ENCODE assay signal across 11 cellular contexts in genomic region chr2:25377822-25378421, GRCh38. TPM values are rescaled to one million over a fixed set of nuclear protein-coding genes. Genes with fewer than 3 reads are reported as not detected.
DNase-seq lines count a peak whose midpoint lies in the region; ATAC-seq and TF ChIP-seq lines count a peak whose summit lies in the region.
"Had no signal": no experiment of that assay in that cellular context is flagged by ENCODE, and none has a peak within 500 bp of the region (broad histone marks: within the 10 kb centered on the region; RNA-seq: fewer than 3 reads in every experiment).

No MANE protein-coding gene starts in this region.

- ATAC-seq in foreskin keratinocyte (no peak), GM19328 (IDR thresholded peaks at IDR 0.05; ENCODE audit: unreplicated experiment) (no peak)
- no peak for ATAC-seq in stimulated activated naive B cell treated with anti-CD40 and anti-IgM and Interleukin-4, amounts not matched to agents 10 μg/mL and 1 μg/mL and 100 μg/mL, for 72 hours (replicated peaks)

- intact Hi-C loops in activated CD4-positive, alpha-beta T cell treated with anti-CD3 and anti-CD28 coated beads, Interleukin-2, amount 10 ng/mL, durations not matched to agents 24 days and 14 days (cut with micrococcal nuclease), result loop anchor here (1.0 to 2.0 kb wide), 6 partner anchors 16 to 183 kb away; no protein-coding TSS in a partner anchor

- H3K4me1 ChIP-seq in foreskin keratinocyte, result peaks cover 20% of the 10 kb centered on the region

- TF ChIP-seq CTCF in WERI-Rb-1 (IDR thresholded peaks at IDR 0.05; ENCODE audit: low read depth, low read length), result no peak
- TF ChIP-seq CTCF in foreskin keratinocyte (conservative IDR thresholded peaks at IDR 0.05), result no peak

- no peaks in the 10 kb centered on the region for H3K9me3 ChIP-seq in WERI-Rb-1 (ENCODE audit: severe bottlenecking)
- H3K9me3 ChIP-seq: pancreas, upper lobe of left lung had no signal

- peak overlapping the region; percentile 76 for H3K4me3 Mint-ChIP-seq in activated CD4-positive, alpha-beta T cell treated with anti-CD3 and anti-CD28 coated beads, Interleukin-2, amount 10 ng/mL, durations not matched to agents 24 days and 14 days
- H3K4me3 Mint-ChIP-seq in stimulated activated naive B cell treated with anti-CD40 and anti-IgM and Interleukin-4, amounts not matched to agents 10 μg/mL and 1 μg/mL and 100 μg/mL, for 72 hours, result peak overlapping the region in 1 of 2 donors; percentile 71

- H3K27ac ChIP-seq in WERI-Rb-1, result no peak overlapping the region
- H3K27ac ChIP-seq in foreskin keratinocyte, result peak overlapping the region; percentile 80

- H3K9me3 Mint-ChIP-seq in activated CD4-positive, alpha-beta T cell treated with anti-CD3 and anti-CD28 coated beads, Interleukin-2, amount 10 ng/mL, durations not matched to agents 24 days and 14 days, result no peaks in the 10 kb centered on the region
- peaks cover 0 to 3% of the 10 kb centered on the region in 2 donors for H3K9me3 Mint-ChIP-seq in stimulated activated naive B cell treated with anti-CD40 and anti-IgM and Interleukin-4, amounts not matched to agents 10 μg/mL and 1 μg/mL and 100 μg/mL, for 72 hours

- H3K4me3 ChIP-seq in WERI-Rb-1 (ENCODE audit: low read depth, low read length), result no peak overlapping the region

- no peaks in the 10 kb centered on the region for H3K27me3 ChIP-seq in WERI-Rb-1 (ENCODE audit: insufficient read depth, low read depth, severe bottlenecking)
- H3K27me3 ChIP-seq in foreskin keratinocyte, result no peaks in the 10 kb centered on the region
- H3K27me3 ChIP-seq: pancreas, upper lobe of left lung had no signal

- DNase-seq in activated CD4-positive, alpha-beta T cell treated with anti-CD3 and anti-CD28 coated beads, Interleukin-2, amount 10 ng/mL, durations not matched to agents 24 days and 14 days, result no peak
- DNase-seq in activated CD4-positive, alpha-beta T cell treated with anti-CD3 and anti-CD28 coated beads, Interleukin-2, amount 50 U/mL, for 4 hours, result no peak
- DNase-seq in WERI-Rb-1, result peak; percentile 10
- peak in 1 of 2 donors; percentile 34 for DNase-seq in foreskin keratinocyte
- DNase-seq in stimulated activated naive B cell treated with anti-CD40 and anti-IgM and Interleukin-4, amounts not matched to agents 10 μg/mL and 1 μg/mL and 100 μg/mL, for 72 hours, result no peak
- no peak for DNase-seq in SW 1271 (lab: John Stamatoyannopoulos, UW)
- DNase-seq in NCI-H526 (lab: John Stamatoyannopoulos, UW), result no peak
- DNase-seq: NCI-H1930 had no signal

- no peaks in the 10 kb centered on the region for H3K27me3 Mint-ChIP-seq in activated CD4-positive, alpha-beta T cell treated with anti-CD3 and anti-CD28 coated beads, Interleukin-2, amount 10 ng/mL, durations not matched to agents 24 days and 14 days
- H3K27me3 Mint-ChIP-seq in stimulated activated naive B cell treated with anti-CD40 and anti-IgM and Interleukin-4, amounts not matched to agents 10 μg/mL and 1 μg/mL and 100 μg/mL, for 72 hours, result no peaks in the 10 kb centered on the region

- no peaks in the 10 kb centered on the region for H3K36me3 ChIP-seq in WERI-Rb-1
- H3K36me3 ChIP-seq: pancreas, upper lobe of left lung had no signal

- H3K36me3 Mint-ChIP-seq in activated CD4-positive, alpha-beta T cell treated with anti-CD3 and anti-CD28 coated beads, Interleukin-2, amount 10 ng/mL, durations not matched to agents 24 days and 14 days (ENCODE audit: low read depth), result no peaks in the 10 kb centered on the region
- peaks cover 4 to 24% of the 10 kb centered on the region in 2 donors for H3K36me3 Mint-ChIP-seq in stimulated activated naive B cell treated with anti-CD40 and anti-IgM and Interleukin-4, amounts not matched to agents 10 μg/mL and 1 μg/mL and 100 μg/mL, for 72 hours

- H3K4me1 Mint-ChIP-seq in activated CD4-positive, alpha-beta T cell treated with anti-CD3 and anti-CD28 coated beads, Interleukin-2, amount 10 ng/mL, durations not matched to agents 24 days and 14 days, result peaks cover 30% of the 10 kb centered on the region
- peaks cover 42 to 59% of the 10 kb centered on the region in 2 donors for H3K4me1 Mint-ChIP-seq in stimulated activated naive B cell treated with anti-CD40 and anti-IgM and Interleukin-4, amounts not matched to agents 10 μg/mL and 1 μg/mL and 100 μg/mL, for 72 hours

- peak overlapping the region; percentile 93 for H3K27ac Mint-ChIP-seq in activated CD4-positive, alpha-beta T cell treated with anti-CD3 and anti-CD28 coated beads, Interleukin-2, amount 10 ng/mL, durations not matched to agents 24 days and 14 days
- H3K27ac Mint-ChIP-seq in stimulated activated naive B cell treated with anti-CD40 and anti-IgM and Interleukin-4, amounts not matched to agents 10 μg/mL and 1 μg/mL and 100 μg/mL, for 72 hours, result peak overlapping the region; percentile 97

RNA-seq across cellular contexts. Expression of gene DNMT3A, which starts 36.2 kb away (rescaled TPM):
- 97.4 and 102 TPM in 2 replicates for total RNA-seq in activated CD4-positive, alpha-beta T cell treated with anti-CD3 and anti-CD28 coated beads, Interleukin-2, amount 10 ng/mL, durations not matched to agents 24 days and 14 days
- total RNA-seq in foreskin keratinocyte, result 6.6 and 8.0 TPM in 2 replicates
- 3.0 and 3.2 TPM in 2 replicates for polyA plus RNA-seq in foreskin keratinocyte

Comparison
In these comparisons a context has a peak if more than half of its experiments do, and no peak if none do; other contexts are left out.
1. RNA of gene DNMT3A, which starts 36.2 kb away (total RNA-seq): 97.4 to 102 TPM in activated CD4-positive, alpha-beta T cell treated with anti-CD3 and anti-CD28 coated beads, Interleukin-2, amount 10 ng/mL, durations not matched to agents 24 days and 14 days; 6.6 to 8.0 TPM in foreskin keratinocyte; every median in the first group is over 10 times any median in the second.